Comparison of ENCODE assay signal across 8 cellular contexts in genomic region chr13:27171830-27172494, GRCh38. TPM values are rescaled to one million over a fixed set of nuclear protein-coding genes. Genes with fewer than 3 reads are reported as not detected.
A peak's percentile ranks its signal among the peaks of the same experiment; 100 is the strongest.
DNase-seq lines count a peak whose midpoint lies in the region; ATAC-seq and TF ChIP-seq lines count a peak whose summit lies in the region.

No MANE protein-coding gene starts in this region.

- H2BK5ac ChIP-seq in mesenchymal stem cell (ENCODE audit: low read depth, low read length, poor library complexity, severe bottlenecking) = peak overlapping the region; percentile 47

- no peak overlapping the region for H2AK5ac ChIP-seq in mesenchymal stem cell (ENCODE audit: low read length, severe bottlenecking)

- peak overlapping the region; percentile 75 to 91 for H3K18ac ChIP-seq in mesenchymal stem cell (ENCODE audit: low read depth in 1 of 2, low read length in 2 of 2)

- H4K8ac ChIP-seq in mesenchymal stem cell (ENCODE audit: low read length) = peak overlapping the region; percentile 85

- ATAC-seq in CD8-positive, alpha-beta T cell = peak; percentile 84
- ATAC-seq in GM19395 (IDR thresholded peaks at IDR 0.05; ENCODE audit: unreplicated experiment) (peak; percentile 72), HG03521 (IDR thresholded peaks at IDR 0.05; ENCODE audit: unreplicated experiment) (peak; percentile 74)

- no peak for TF ChIP-seq CTCF in CD8-positive, alpha-beta T cell (IDR thresholded peaks at IDR 0.05)

- H3K9me3 ChIP-seq in CD8-positive, alpha-beta T cell (ENCODE audit: low read length) = no peaks in the 10 kb centered on the region
- H3K9me3 ChIP-seq in mesenchymal stem cell (ENCODE audit: control insufficient read depth, low read length) = no peaks in the 10 kb centered on the region

- under 1% methylated on average over 37 of the region's 73 CpGs for WGBS in mesenchymal stem cell

- peaks cover 30% of the 10 kb centered on the region for H3K4me1 ChIP-seq in CD8-positive, alpha-beta T cell (ENCODE audit: insufficient read depth, low read length)
- peaks cover 7% of the 10 kb centered on the region for H3K4me1 ChIP-seq in mesenchymal stem cell (ENCODE audit: control insufficient read depth, insufficient read depth, low read depth, low read length)

- peak; percentile 88 to 96 (median 91) for DNase-seq in CD8-positive, alpha-beta T cell
- DNase-seq in NK-92 treated with Interleukin-12 subunit alpha and Interleukin-12 subunit beta, amount 100 ng/mL, for 24 hours (lab: John Stamatoyannopoulos, UW) = peak; percentile 91
- peak; percentile 83 to 86 for DNase-seq in activated CD8-positive, alpha-beta memory T cell treated with anti-CD3 and anti-CD28 coated beads for 4 hours (ENCODE audit: low read depth in 2 of 2)
- DNase-seq in effector CD8-positive, alpha-beta T cell (lab: John Stamatoyannopoulos, UW) = peak; percentile 80
- peak; percentile 90 for DNase-seq in mesenchymal stem cell
- peak; percentile 82 for DNase-seq in stimulated activated CD8-positive, alpha-beta memory T cell treated with anti-CD3 and anti-CD28 coated beads, Interleukin-12 subunit alpha, Interleukin-12 subunit beta, amount 100 ng/mL, for 24 hours (ENCODE audit: extremely low read depth)

- H3K4ac ChIP-seq in mesenchymal stem cell (ENCODE audit: low read depth in 1 of 2, low read length in 2 of 2) = peak overlapping the region in 1 of 2 experiments; percentile 59

- CTCF ChIA-PET in CD8-positive, alpha-beta T cell (lab: Charles Lee) = interaction anchor here (1.2 kb wide), 2 partner anchors 167 to 187 kb away, joined by 3 to 4 read pairs; no protein-coding TSS in a partner anchor

- H3K4me2 ChIP-seq in mesenchymal stem cell (ENCODE audit: low read length, poor library complexity, severe bottlenecking) = peak overlapping the region; percentile 84

- peak overlapping the region; percentile 93 for H2BK15ac ChIP-seq in mesenchymal stem cell (ENCODE audit: low read depth, poor library complexity, severe bottlenecking)

- peak overlapping the region; percentile 79 for H3K4me3 Mint-ChIP-seq in CD8-positive, alpha-beta T cell

- H3K9me3 Mint-ChIP-seq in CD8-positive, alpha-beta T cell = no peaks in the 10 kb centered on the region

- peaks cover 42% of the 10 kb centered on the region for H3K4me1 Mint-ChIP-seq in CD8-positive, alpha-beta T cell (ENCODE audit: low read depth)

- no peak overlapping the region for H2BK12ac ChIP-seq in mesenchymal stem cell (ENCODE audit: low read length in 2 of 2)

- peak overlapping the region; percentile 89 for H3K27ac Mint-ChIP-seq in CD8-positive, alpha-beta T cell

- H3K79me1 ChIP-seq in mesenchymal stem cell (replicated peaks; ENCODE audit: low read length, poor library complexity, severe bottlenecking) = no peaks in the 10 kb centered on the region

- POLR2A ChIA-PET in CD8-positive, alpha-beta T cell (lab: Charles Lee) = interaction anchor here (0.7 to 1.6 kb wide), 3 partner anchors 79 to 254 kb away, joined by 3 to 10 read pairs (median 3); partner anchors contain the start of gene RPL21

- peak overlapping the region; percentile 81 for H3K4me3 ChIP-seq in CD8-positive, alpha-beta T cell (ENCODE audit: low read depth, low read length)
- peak overlapping the region; percentile 82 to 87 for H3K4me3 ChIP-seq in mesenchymal stem cell (ENCODE audit: insufficient read depth in 1 of 2, low read depth in 1 of 2, low read length in 2 of 2)

- no peaks in the 10 kb centered on the region for H3K27me3 Mint-ChIP-seq in CD8-positive, alpha-beta T cell (ENCODE audit: low read depth)

- peaks cover 4% of the 10 kb centered on the region for H3K36me3 Mint-ChIP-seq in CD8-positive, alpha-beta T cell

- no peak overlapping the region for H2AFZ ChIP-seq in mesenchymal stem cell (ENCODE audit: low read depth, low read length)

- H3K9ac ChIP-seq in mesenchymal stem cell (ENCODE audit: low read length) = peak overlapping the region; percentile 91

- H3K36me3 ChIP-seq in CD8-positive, alpha-beta T cell (ENCODE audit: insufficient read depth, low read length) = no peaks in the 10 kb centered on the region
- no peaks in the 10 kb centered on the region for H3K36me3 ChIP-seq in mesenchymal stem cell (ENCODE audit: control insufficient read depth in 1 of 2, insufficient read depth in 2 of 2, low read depth in 1 of 2, low read length in 2 of 2)

- no peak overlapping the region for H3K14ac ChIP-seq in mesenchymal stem cell (ENCODE audit: low read length in 2 of 2)

- H2BK120ac ChIP-seq in mesenchymal stem cell (ENCODE audit: low read depth, low read length) = peak overlapping the region; percentile 99

- H3K23ac ChIP-seq in mesenchymal stem cell (ENCODE audit: low read length in 2 of 2) = peak overlapping the region in 1 of 2 experiments; percentile 30

- intact Hi-C loops in CD8-positive, alpha-beta T cell (cut with DNase I, micrococcal nuclease) = loop anchor here (1.0 to 5.0 kb wide), 16 partner anchors 40 to 1885 kb away; partner anchors contain the start of genes LNX2 (in 2 of the 2), MTIF3 (in 2 of the 2), RASL11A (in 2 of the 2) and RPL21 (in 2 of the 2)

- peak overlapping the region; percentile 74 for H3K27ac ChIP-seq in CD8-positive, alpha-beta T cell (ENCODE audit: low read depth, low read length)
- peak overlapping the region; percentile 74 for H3K27ac ChIP-seq in mesenchymal stem cell (ENCODE audit: low read length, poor library complexity, severe bottlenecking)

- H4K91ac ChIP-seq in mesenchymal stem cell (ENCODE audit: low read length) = peak overlapping the region; percentile 61

- no peaks in the 10 kb centered on the region for H3K27me3 ChIP-seq in CD8-positive, alpha-beta T cell (ENCODE audit: insufficient read depth, low read length)
- no peaks in the 10 kb centered on the region for H3K27me3 ChIP-seq in mesenchymal stem cell (ENCODE audit: control insufficient read depth in 1 of 2, insufficient read depth in 1 of 2, low read length in 2 of 2)

RNA-seq across cellular contexts. Expression of gene USP12, which starts 0.4 kb away (rescaled TPM):
- total RNA-seq in CD8-positive, alpha-beta T cell = 10 to 100 TPM; 80.3 to 85.1 TPM
- polyA plus RNA-seq in mesenchymal stem cell (2013, experiment 1 of 2) = 20.9 TPM
- 21.6 TPM for polyA plus RNA-seq in mesenchymal stem cell (2013, experiment 2 of 2)

Comparison
In these comparisons a context has a peak if more than half of its experiments do, and no peak if none do; other contexts are left out.
1. Peak in every context shown above with its lines: DNase-seq, ATAC-seq, H3K4me3 ChIP-seq and H3K27ac ChIP-seq.